Comparison of ENCODE assay signal across 1 cellular context in the genomic region with DNA sequence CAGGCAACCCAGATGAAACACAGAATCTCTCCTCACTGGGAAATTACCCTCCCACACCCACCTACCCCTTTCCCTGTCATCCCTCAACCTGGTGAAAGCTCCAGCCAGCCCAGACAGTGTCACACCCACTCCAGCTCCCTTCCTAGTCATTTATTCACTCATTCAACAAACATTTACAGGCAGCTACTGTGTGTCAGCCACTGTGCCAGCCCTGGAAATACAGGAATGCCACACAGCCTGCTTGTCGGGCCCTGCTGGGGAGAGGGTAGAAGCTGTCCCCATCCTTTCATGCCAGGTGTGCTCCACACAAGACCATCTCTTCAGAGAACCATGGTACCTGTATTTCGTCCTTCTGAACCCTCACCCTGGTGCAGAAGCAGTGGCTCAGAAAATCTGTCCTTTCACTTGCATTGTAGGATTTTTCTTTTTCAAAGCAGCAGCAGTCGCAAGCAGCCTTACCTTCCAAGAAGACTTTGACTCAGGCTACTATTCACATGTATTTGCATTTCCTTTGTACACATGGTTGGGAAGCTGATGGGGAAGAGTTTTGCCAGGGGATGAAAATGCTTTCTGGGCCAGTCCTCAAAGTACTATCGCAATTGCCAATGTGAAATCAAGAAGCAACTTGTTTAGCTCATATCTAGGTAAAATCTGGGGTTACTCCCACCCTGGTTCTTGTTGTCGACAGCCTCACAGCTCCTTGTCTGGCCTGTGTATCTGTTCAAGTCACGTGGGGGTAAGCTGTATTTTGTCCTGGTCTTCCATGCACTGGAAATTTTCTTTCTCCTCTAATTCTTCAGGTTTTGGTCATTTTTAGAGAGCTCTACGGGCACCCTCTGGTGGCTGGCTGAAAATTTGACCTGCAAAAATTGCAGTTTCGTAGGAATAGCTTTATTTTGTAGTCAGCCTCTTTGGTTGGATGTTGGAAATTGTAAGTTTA.
TF ChIP-seq lines count a peak whose summit lies in the region.

No MANE protein-coding gene starts in this region.

TF ChIP-seq in K562, 482 proteins besides CTCF, POLR2A, EP300 and RAD21 (continued from another document):
- TF ChIP-seq, protein P1, sequence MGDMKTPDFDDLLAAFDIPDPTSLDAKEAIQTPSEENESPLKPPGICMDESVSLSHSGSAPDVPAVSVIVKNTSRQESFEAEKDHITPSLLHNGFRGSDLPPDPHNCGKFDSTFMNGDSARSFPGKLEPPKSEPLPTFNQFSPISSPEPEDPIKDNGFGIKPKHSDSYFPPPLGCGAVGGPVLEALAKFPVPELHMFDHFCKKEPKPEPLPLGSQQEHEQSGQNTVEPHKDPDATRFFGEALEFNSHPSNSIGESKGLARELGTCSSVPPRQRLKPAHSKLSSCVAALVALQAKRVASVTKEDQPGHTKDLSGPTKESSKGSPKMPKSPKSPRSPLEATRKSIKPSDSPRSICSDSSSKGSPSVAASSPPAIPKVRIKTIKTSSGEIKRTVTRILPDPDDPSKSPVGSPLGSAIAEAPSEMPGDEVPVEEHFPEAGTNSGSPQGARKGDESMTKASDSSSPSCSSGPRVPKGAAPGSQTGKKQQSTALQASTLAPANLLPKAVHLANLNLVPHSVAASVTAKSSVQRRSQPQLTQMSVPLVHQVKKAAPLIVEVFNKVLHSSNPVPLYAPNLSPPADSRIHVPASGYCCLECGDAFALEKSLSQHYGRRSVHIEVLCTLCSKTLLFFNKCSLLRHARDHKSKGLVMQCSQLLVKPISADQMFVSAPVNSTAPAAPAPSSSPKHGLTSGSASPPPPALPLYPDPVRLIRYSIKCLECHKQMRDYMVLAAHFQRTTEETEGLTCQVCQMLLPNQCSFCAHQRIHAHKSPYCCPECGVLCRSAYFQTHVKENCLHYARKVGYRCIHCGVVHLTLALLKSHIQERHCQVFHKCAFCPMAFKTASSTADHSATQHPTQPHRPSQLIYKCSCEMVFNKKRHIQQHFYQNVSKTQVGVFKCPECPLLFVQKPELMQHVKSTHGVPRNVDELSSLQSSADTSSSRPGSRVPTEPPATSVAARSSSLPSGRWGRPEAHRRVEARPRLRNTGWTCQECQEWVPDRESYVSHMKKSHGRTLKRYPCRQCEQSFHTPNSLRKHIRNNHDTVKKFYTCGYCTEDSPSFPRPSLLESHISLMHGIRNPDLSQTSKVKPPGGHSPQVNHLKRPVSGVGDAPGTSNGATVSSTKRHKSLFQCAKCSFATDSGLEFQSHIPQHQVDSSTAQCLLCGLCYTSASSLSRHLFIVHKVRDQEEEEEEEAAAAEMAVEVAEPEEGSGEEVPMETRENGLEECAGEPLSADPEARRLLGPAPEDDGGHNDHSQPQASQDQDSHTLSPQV (IDR thresholded peaks at IDR 0.05), result peak; percentile 41; the same call in 1 of the 2 replicates
